In genomic region chr1:24987424-24987823, GRCh38 we compare ENCODE assay signal across 14 cellular contexts. TPM values are rescaled to one million over a fixed set of nuclear protein-coding genes. Genes with fewer than 3 reads are reported as not detected.
DNase-seq lines count a peak whose midpoint lies in the region; ATAC-seq, FAIRE-seq and TF ChIP-seq lines count a peak whose summit lies in the region.
"Had no signal": no experiment of that assay in that cellular context is flagged by ENCODE, and none has a peak within 500 bp of the region (broad histone marks: within the 10 kb centered on the region; RNA-seq: fewer than 3 reads in every experiment).

No MANE protein-coding gene starts in this region.

- no peaks in the 10 kb centered on the region for H4K20me1 ChIP-seq in GM12878 (ENCODE audit: control insufficient read depth, insufficient read depth)

- H3K79me2 ChIP-seq in GM12878 (ENCODE audit: control insufficient read depth, insufficient read depth, low read length), result no peaks in the 10 kb centered on the region

- H3K27me3 ChIP-seq in CD4-positive, CD25-positive, alpha-beta regulatory T cell (ENCODE audit: control insufficient read depth, insufficient read depth, low read length), result no peaks in the 10 kb centered on the region
- H3K27me3 ChIP-seq in GM12878 (replicated peaks in 1 of 2; ENCODE audit: control insufficient read depth in 2 of 2, insufficient read depth in 2 of 2, low read length in 1 of 2) (no peaks in the 10 kb centered on the region), neuronal stem cell (ENCODE audit: control insufficient read depth in 3 of 3, insufficient read depth in 3 of 3, low read depth in 1 of 3, low read length in 3 of 3) (peaks cover 0 to 19% (median 0%) of the 10 kb centered on the region in 3 experiments), mesenchymal stem cell (ENCODE audit: control insufficient read depth in 1 of 2, insufficient read depth in 1 of 2, low read length in 2 of 2) (peaks cover 50 to 86% of the 10 kb centered on the region in 2 experiments)

- no peak overlapping the region for H2BK12ac ChIP-seq in neuronal stem cell (ENCODE audit: low read length)
- no peak overlapping the region for H2BK12ac ChIP-seq in mesenchymal stem cell (ENCODE audit: low read length in 2 of 2)

- no peaks in the 10 kb centered on the region for H3K36me3 ChIP-seq in CD4-positive, CD25-positive, alpha-beta regulatory T cell (ENCODE audit: control insufficient read depth, insufficient read depth, low read length)
- H3K36me3 ChIP-seq in GM12878 (ENCODE audit: control insufficient read depth in 2 of 2, insufficient read depth in 2 of 2, low read length in 1 of 2) (no peaks in the 10 kb centered on the region), neuronal stem cell (replicated peaks in 1 of 2; ENCODE audit: control insufficient read depth in 2 of 2, insufficient read depth in 2 of 2, low read length in 2 of 2) (no peaks in the 10 kb centered on the region), mesenchymal stem cell (ENCODE audit: control insufficient read depth in 1 of 2, insufficient read depth in 2 of 2, low read depth in 1 of 2, low read length in 2 of 2) (no peaks in the 10 kb centered on the region)

- H3K9ac ChIP-seq in GM12878 (ENCODE audit: control insufficient read depth, insufficient read depth, low read length) (no peak overlapping the region), neuronal stem cell (ENCODE audit: low read depth, low read length, poor library complexity) (no peak overlapping the region), mesenchymal stem cell (ENCODE audit: low read length) (no peak overlapping the region)

- H3K27ac ChIP-seq in CD4-positive, CD25-positive, alpha-beta regulatory T cell (ENCODE audit: insufficient read depth, low read length, poor library complexity, severe bottlenecking), result no peak overlapping the region
- H3K27ac ChIP-seq in GM12878 (ENCODE audit: control insufficient read depth, insufficient read depth) (no peak overlapping the region), neuronal stem cell (replicated peaks; ENCODE audit: low read length) (no peak overlapping the region), mesenchymal stem cell (ENCODE audit: low read length, poor library complexity, severe bottlenecking) (no peak overlapping the region)

- BruUV-seq in GM12878 (replicated peaks; lab: Mats Ljungman, UMichigan), result no TSS peak

- intact Hi-C loops in GM12878 (cut with micrococcal nuclease; ENCODE audit: unreplicated experiment), result no loop called here

- FAIRE-seq in GM12891 (lab: Jason Lieb, UNC) (peak; percentile 76), GM12878 (lab: Jason Lieb, UNC) (no peak)

- H2AK5ac ChIP-seq in neuronal stem cell (ENCODE audit: low read depth, low read length) (peak overlapping the region; percentile 4), mesenchymal stem cell (ENCODE audit: low read length, severe bottlenecking) (no peak overlapping the region)

- no peak overlapping the region for H3K4me3 Mint-ChIP-seq in CD4-positive, CD25-positive, alpha-beta regulatory T cell

- no peak for TF ChIP-seq RAD21 in GM12878 (IDR thresholded peaks at IDR 0.05; ENCODE audit: insufficient read depth, low read depth, low read length)

- H3K4me2 ChIP-seq in GM12878 (ENCODE audit: control insufficient read depth, insufficient read depth), result no peak overlapping the region
- H3K4me2 ChIP-seq in neuronal stem cell (ENCODE audit: insufficient read depth, low read length, poor library complexity, severe bottlenecking), result no peak overlapping the region
- H3K4me2 ChIP-seq in mesenchymal stem cell (ENCODE audit: low read length, poor library complexity, severe bottlenecking), result no peak overlapping the region

- no peaks in the 10 kb centered on the region for H3K79me1 ChIP-seq in neuronal stem cell (ENCODE audit: low read depth, low read length)
- no peaks in the 10 kb centered on the region for H3K79me1 ChIP-seq in mesenchymal stem cell (replicated peaks; ENCODE audit: low read length, poor library complexity, severe bottlenecking)

- CTCF ChIA-PET in GM12878 (lab: Yijun Ruan, JAX), result interaction anchor here (0.7 to 2.8 kb wide), 7 partner anchors 13 to 53 kb away, joined by 3 to 12 read pairs (median 4); no protein-coding TSS in a partner anchor

- 96% methylated on average over 11 of the region's 11 CpGs for WGBS in GM12878 (ENCODE audit: insufficient coverage, insufficient replicate concordance, low lambda C conversion rate, missing lambda C conversion rate)
- WGBS in neuronal stem cell (ENCODE audit: extremely low coverage in 2 of 2, insufficient read length in 2 of 2, insufficient replicate concordance in 1 of 2), 2 donors, result no CpG with 5 or more reads among the region's 11 CpGs
- WGBS in mesenchymal stem cell, result 95% methylated on average over 11 of the region's 11 CpGs

- H3K4me1 Mint-ChIP-seq in CD4-positive, CD25-positive, alpha-beta regulatory T cell, result peaks cover under 1 to 94% (median 30%) of the 10 kb centered on the region in 4 donors

- no peak overlapping the region for H2BK120ac ChIP-seq in neuronal stem cell (ENCODE audit: low read depth, low read length)
- no peak overlapping the region for H2BK120ac ChIP-seq in mesenchymal stem cell (ENCODE audit: low read depth, low read length)

- no peak for ATAC-seq in CD4-positive, CD25-positive, alpha-beta regulatory T cell (ENCODE audit: low read depth in 2 of 2)
- ATAC-seq in GM12878, result no peak
- ATAC-seq: PC-3 had no signal

- peak overlapping the region in 2 of 3 donors; percentile 34 to 57 for H3K27ac Mint-ChIP-seq in CD4-positive, CD25-positive, alpha-beta regulatory T cell

- peak overlapping the region; percentile 9 for H3K18ac ChIP-seq in neuronal stem cell (ENCODE audit: low read length)
- H3K18ac ChIP-seq in mesenchymal stem cell (ENCODE audit: low read depth in 1 of 2, low read length in 2 of 2), result no peak overlapping the region

- H4K8ac ChIP-seq in neuronal stem cell (ENCODE audit: low read depth, low read length) (peak overlapping the region; percentile 52), mesenchymal stem cell (ENCODE audit: low read length) (no peak overlapping the region)

- no peak overlapping the region for H3K4ac ChIP-seq in neuronal stem cell (ENCODE audit: low read length)
- no peak overlapping the region for H3K4ac ChIP-seq in mesenchymal stem cell (ENCODE audit: low read depth in 1 of 2, low read length in 2 of 2)

- no peak overlapping the region; the same call in 1 of the 2 replicates for H2AFZ ChIP-seq in GM12878 (ENCODE audit: control insufficient read depth, low read depth, low read length)
- no peak overlapping the region for H2AFZ ChIP-seq in neuronal stem cell (ENCODE audit: low read length)
- no peak overlapping the region for H2AFZ ChIP-seq in mesenchymal stem cell (ENCODE audit: low read depth, low read length)

- in situ Hi-C loops in GM12878 (cut with MboI), result no loop called here

- no peak for TF ChIP-seq POLR2A in GM12891 (IDR thresholded peaks at IDR 0.05; ENCODE audit: low read depth, low read length)
- no peak for TF ChIP-seq POLR2A in GM12878 (IDR thresholded peaks at IDR 0.05; ENCODE audit: low read depth, low read length)

- H4K91ac ChIP-seq in neuronal stem cell (ENCODE audit: low read depth, low read length, poor library complexity), result no peak overlapping the region
- no peak overlapping the region for H4K91ac ChIP-seq in mesenchymal stem cell (ENCODE audit: low read length)

- H3K23ac ChIP-seq in neuronal stem cell (ENCODE audit: low read depth, low read length, poor library complexity) (no peak overlapping the region), mesenchymal stem cell (ENCODE audit: low read length in 2 of 2) (no peak overlapping the region)

- H2BK5ac ChIP-seq in neuronal stem cell (ENCODE audit: low read length) (no peak overlapping the region), mesenchymal stem cell (ENCODE audit: low read depth, low read length, poor library complexity, severe bottlenecking) (no peak overlapping the region)

- RAD21 ChIA-PET in GM12878 (lab: Charles Lee; ENCODE audit: unreplicated experiment), result interaction anchor here (0.9 to 2.1 kb wide), 8 partner anchors 8 to 32 kb away, joined by 3 to 11 read pairs (median 4); no protein-coding TSS in a partner anchor

- peaks cover 41% of the 10 kb centered on the region for H3K4me1 ChIP-seq in CD4-positive, CD25-positive, alpha-beta regulatory T cell (ENCODE audit: control insufficient read depth, insufficient read depth, low read length, poor library complexity, severe bottlenecking)
- H3K4me1 ChIP-seq in GM12878 (ENCODE audit: control insufficient read depth, insufficient read depth, low read length) (peaks cover 12% of the 10 kb centered on the region), neuronal stem cell (ENCODE audit: control insufficient read depth in 2 of 2, insufficient read depth in 1 of 2, low read depth in 1 of 2, low read length in 2 of 2) (peaks cover 0 to 12% of the 10 kb centered on the region in 2 donors), mesenchymal stem cell (ENCODE audit: control insufficient read depth, insufficient read depth, low read depth, low read length) (no peaks in the 10 kb centered on the region)

- SMC1A ChIA-PET in GM12878 (lab: Charles Lee; ENCODE audit: uncharacterized antibody, unreplicated experiment), result interaction anchor here (0.6 to 4.6 kb wide), 12 partner anchors 15 to 867 kb away, joined by 3 to 28 read pairs (median 5); partner anchors contain the start of gene RUNX3

- H3K4me3 ChIP-seq in CD4-positive, CD25-positive, alpha-beta regulatory T cell (ENCODE audit: low read depth, low read length), result no peak overlapping the region
- H3K4me3 ChIP-seq in GM12878 (no peak overlapping the region), neuronal stem cell (ENCODE audit: low read length in 2 of 2) (no peak overlapping the region), mesenchymal stem cell (ENCODE audit: insufficient read depth in 1 of 2, low read depth in 1 of 2, low read length in 2 of 2) (no peak overlapping the region)

- POLR2A ChIA-PET in GM12878 (lab: Charles Lee), result interaction anchor here (0.9 to 1.5 kb wide), 5 partner anchors 9 to 35 kb away, joined by 3 to 11 read pairs (median 4); no protein-coding TSS in a partner anchor

- DNase-seq in CD4-positive, CD25-positive, alpha-beta regulatory T cell, result no peak
- DNase-seq in GM12891 (ENCODE audit: insufficient read length, low spot score), result no peak
- no peak for DNase-seq in GM12878 (ENCODE audit: low read depth, low spot score)
- no peak for DNase-seq in neuronal stem cell (ENCODE audit: low spot score)
- DNase-seq in mesenchymal stem cell, result no peak
- DNase-seq in GM20000 (ENCODE audit: low spot score), result no peak
- DNase-seq in activated CD8-positive, alpha-beta memory T cell treated with anti-CD3 and anti-CD28 coated beads for 24 hours, result no peak
- DNase-seq: H7, KG1, NCI-H1092, NCI-H2107, NCI-H226, PC-3 had no signal

- no peak for TF ChIP-seq EP300 in GM12878 (IDR thresholded peaks at IDR 0.05; ENCODE audit: borderline replicate concordance in 1 of 2, control insufficient read depth in 1 of 2, low read depth in 2 of 2, low read length in 2 of 2)

- H3K9me3 Mint-ChIP-seq in CD4-positive, CD25-positive, alpha-beta regulatory T cell, result no peaks in the 10 kb centered on the region

- H3K9me3 ChIP-seq in CD4-positive, CD25-positive, alpha-beta regulatory T cell (ENCODE audit: control insufficient read depth in 2 of 2, low read length in 2 of 2), result no peaks in the 10 kb centered on the region
- peaks cover 5% of the 10 kb centered on the region; the same call in 1 of the 3 replicates for H3K9me3 ChIP-seq in GM12878 (replicated peaks; ENCODE audit: control insufficient read depth, insufficient read depth, low read length)
- H3K9me3 ChIP-seq in neuronal stem cell (replicated peaks in 1 of 2; ENCODE audit: control insufficient read depth in 2 of 2, insufficient read depth in 1 of 2, low read depth in 1 of 2, low read length in 2 of 2), result no peaks in the 10 kb centered on the region
- peaks cover 7% of the 10 kb centered on the region for H3K9me3 ChIP-seq in mesenchymal stem cell (ENCODE audit: control insufficient read depth, low read length)

- TF ChIP-seq CTCF in GM12878 (IDR thresholded peaks at IDR 0.05 in 2 of 3, conservative IDR thresholded peaks at IDR 0.05 in 1 of 3; ENCODE audit: control insufficient read depth in 2 of 3, extremely low read depth in 1 of 3, insufficient read depth in 1 of 3, low read depth in 3 of 3, low read length in 3 of 3) (no peak), GM20000 (IDR thresholded peaks at IDR 0.05; ENCODE audit: extremely low read depth, missing control alignments) (no peak)

- H3K36me3 Mint-ChIP-seq in CD4-positive, CD25-positive, alpha-beta regulatory T cell, result no peaks in the 10 kb centered on the region

- H3K27me3 Mint-ChIP-seq in CD4-positive, CD25-positive, alpha-beta regulatory T cell, result no peaks in the 10 kb centered on the region

- H2BK15ac ChIP-seq in neuronal stem cell (ENCODE audit: low read length) (no peak overlapping the region), mesenchymal stem cell (ENCODE audit: low read depth, poor library complexity, severe bottlenecking) (no peak overlapping the region)

- H3K14ac ChIP-seq in neuronal stem cell (ENCODE audit: low read length) (no peak overlapping the region), mesenchymal stem cell (ENCODE audit: low read length in 2 of 2) (no peak overlapping the region)

RNA-seq across cellular contexts. Expression of gene RUNX3, which starts 57.3 kb away (rescaled TPM):
- total RNA-seq in CD4-positive, CD25-positive, alpha-beta regulatory T cell, result 268 TPM
- polyA plus RNA-seq in CD4-positive, CD25-positive, alpha-beta regulatory T cell, result 10 to 100 TPM; 12.0 to 23.3 (median 15.8) TPM
- polyA plus RNA-seq in GM12891 (2012; ENCODE audit: low read depth, missing spikeins), result 82.2 TPM
- total RNA-seq in GM12878 (2013; cell fraction: nucleolus; rRNA removed), result 101 and 106 TPM in 2 replicates
- total RNA-seq in GM12878 (2014; rRNA removed), result 25.8 and 33.5 TPM in 2 replicates
- 18.4 and 19.0 TPM in 2 replicates for total RNA-seq in GM12878 (2014; rRNA removed; fragmentation: Illumina TruSeq; extraction: Trizol)
- total RNA-seq in GM12878 (2021), result 148 and 151 TPM in 2 replicates
- polyA plus RNA-seq in GM12878 (2011; ENCODE audit: low read depth), result 44.1 TPM
- 15.0 and 25.8 TPM in 2 replicates for polyA plus RNA-seq in GM12878 (2011; rRNA removed)
- 45.6 and 51.9 TPM in 2 replicates for polyA plus RNA-seq in GM12878 (2011; cell fraction: cytosol; rRNA removed)
- polyA plus RNA-seq in GM12878 (2011; cell fraction: nucleus; rRNA removed), result 72.8 and 112 TPM in 2 replicates
- 91.6 and 104 TPM in 2 replicates for polyA plus RNA-seq in GM12878 (2012)
- 48.8 and 61.7 TPM in 2 replicates for polyA plus RNA-seq in GM12878 (2014; fragmentation: Illumina TruSeq; extraction: Trizol)
- polyA plus RNA-seq in GM12878 (2014; fragmentation: Nextera tagmentation; extraction: Ambion mirVana), result 10 to 100 TPM; 21.6 to 26.3 TPM
- polyA plus RNA-seq in GM12878 (2014; rRNA removed), result 64.7 and 79.6 TPM in 2 replicates
- 10 to 100 TPM; 29.3 to 34.0 TPM for polyA plus RNA-seq in GM12878 (2016; fragmentation: Nextera tagmentation; extraction: Ambion mirVana)
- 20.0 and 31.7 TPM in 2 replicates for polyA minus RNA-seq in GM12878 (2011; rRNA and poly(A)+ RNA removed)
- 30.6 and 47.6 TPM in 2 replicates for polyA minus RNA-seq in GM12878 (2011; cell fraction: cytosol; rRNA and poly(A)+ RNA removed)
- polyA minus RNA-seq in GM12878 (2011; cell fraction: nucleus; rRNA and poly(A)+ RNA removed), result 30.8 and 46.2 TPM in 2 replicates
- polyA plus RNA-seq in neuronal stem cell (2013, experiment 1 of 2), result 0.15 TPM
- 0.25 TPM for polyA plus RNA-seq in neuronal stem cell (2013, experiment 2 of 2)
- 0.25 TPM for polyA plus RNA-seq in mesenchymal stem cell (2013, experiment 1 of 2)
- 0.33 TPM for polyA plus RNA-seq in mesenchymal stem cell (2013, experiment 2 of 2)
- polyA plus RNA-seq: AG04450 had no signal
